Comparison of ENCODE assay signal across 33 cellular contexts in genomic region chr19:35928507-35928906, GRCh38. TPM values are rescaled to one million over a fixed set of nuclear protein-coding genes. Genes with fewer than 3 reads are reported as not detected.
DNase-seq lines count a peak whose midpoint lies in the region; ATAC-seq, FAIRE-seq and TF ChIP-seq lines count a peak whose summit lies in the region.
"Had no signal": no experiment of that assay in that cellular context is flagged by ENCODE, and none has a peak within 500 bp of the region (broad histone marks: within the 10 kb centered on the region; RNA-seq: fewer than 3 reads in every experiment).

No MANE protein-coding gene starts in this region.

- H3K4me1 ChIP-seq in kidney (ENCODE audit: control insufficient read depth in 1 of 2, insufficient read depth in 1 of 2, low read depth in 1 of 2, low read length in 2 of 2), result peaks cover 0 to 2% of the 10 kb centered on the region in 2 donors
- H3K4me1 ChIP-seq in thyroid gland, result peaks cover 0 to 7% of the 10 kb centered on the region in 2 donors
- H3K4me1 ChIP-seq: uterus had no signal

- peaks cover 4% of the 10 kb centered on the region for H3K36me3 Mint-ChIP-seq in activated naive CD8-positive, alpha-beta T cell
- H3K36me3 Mint-ChIP-seq in activated naive CD8-positive, alpha-beta T cell treated with anti-CD3 and anti-CD28 coated beads, Interleukin-2, amount 50 U/mL, for 24 hours (ENCODE audit: low read depth), result peaks cover 7% of the 10 kb centered on the region
- peaks cover 2% of the 10 kb centered on the region for H3K36me3 Mint-ChIP-seq in IgD-negative memory B cell

- H3K9me3 Mint-ChIP-seq in activated naive CD8-positive, alpha-beta T cell (ENCODE audit: low read depth), result peaks cover 12% of the 10 kb centered on the region
- peaks cover 13% of the 10 kb centered on the region for H3K9me3 Mint-ChIP-seq in activated naive CD8-positive, alpha-beta T cell treated with anti-CD3 and anti-CD28 coated beads, Interleukin-2, amount 50 U/mL, for 24 hours
- H3K9me3 Mint-ChIP-seq in IgD-negative memory B cell, result peaks cover 0 to 6% (median 3%) of the 10 kb centered on the region in 3 donors

- no peaks in the 10 kb centered on the region for H3K27me3 Mint-ChIP-seq in activated naive CD8-positive, alpha-beta T cell
- no peaks in the 10 kb centered on the region for H3K27me3 Mint-ChIP-seq in activated naive CD8-positive, alpha-beta T cell treated with anti-CD3 and anti-CD28 coated beads, Interleukin-2, amount 50 U/mL, for 24 hours
- no peaks in the 10 kb centered on the region for H3K27me3 Mint-ChIP-seq in IgD-negative memory B cell
- H3K27me3 Mint-ChIP-seq: activated CD4-positive, alpha-beta T cell treated with anti-CD3 and anti-CD28 coated beads for 36 hours; activated naive CD8-positive, alpha-beta T cell treated with anti-CD3 and anti-CD28 coated beads for 36 hours; T-helper 17 cell had no signal

- no peaks in the 10 kb centered on the region for H3K36me3 ChIP-seq in kidney (ENCODE audit: control insufficient read depth in 1 of 2, insufficient read depth in 2 of 2, low read length in 2 of 2)
- H3K36me3 ChIP-seq in thyroid gland, result no peaks in the 10 kb centered on the region
- H3K36me3 ChIP-seq: BE2C, uterus had no signal

- peaks cover 25% of the 10 kb centered on the region for H3K4me1 Mint-ChIP-seq in activated naive CD8-positive, alpha-beta T cell (ENCODE audit: low read depth)
- H3K4me1 Mint-ChIP-seq in activated naive CD8-positive, alpha-beta T cell treated with anti-CD3 and anti-CD28 coated beads, Interleukin-2, amount 50 U/mL, for 24 hours, result peaks cover 29% of the 10 kb centered on the region
- peaks cover 17 to 25% (median 21%) of the 10 kb centered on the region in 3 donors for H3K4me1 Mint-ChIP-seq in IgD-negative memory B cell

- no peak for TF ChIP-seq POLR2A in thyroid gland (IDR thresholded peaks at IDR 0.05)

- no peak for ATAC-seq in activated naive CD8-positive, alpha-beta T cell treated with anti-CD3 and anti-CD28 coated beads, Interleukin-2, amount 50 U/mL, for 24 hours
- ATAC-seq: activated CD4-positive, alpha-beta T cell treated with anti-CD3 and anti-CD28 coated beads for 36 hours; T-helper 17 cell had no signal

- H3K27ac Mint-ChIP-seq in activated naive CD8-positive, alpha-beta T cell, result peak overlapping the region; percentile 64
- no peak overlapping the region for H3K27ac Mint-ChIP-seq in activated naive CD8-positive, alpha-beta T cell treated with anti-CD3 and anti-CD28 coated beads, Interleukin-2, amount 50 U/mL, for 24 hours
- H3K27ac Mint-ChIP-seq in IgD-negative memory B cell, result peak overlapping the region; percentile 89 to 93 (median 92)
- H3K27ac Mint-ChIP-seq: activated CD4-positive, alpha-beta T cell treated with anti-CD3 and anti-CD28 coated beads for 36 hours; activated naive CD8-positive, alpha-beta T cell treated with anti-CD3 and anti-CD28 coated beads for 36 hours had no signal

- no peak overlapping the region for H3K9ac ChIP-seq in kidney (ENCODE audit: low read length in 2 of 2)

- no peaks in the 10 kb centered on the region for H3K27me3 ChIP-seq in thyroid gland
- H3K27me3 ChIP-seq: uterus had no signal

- no peak for FAIRE-seq in kidney (lab: Jason Lieb, UNC)
- FAIRE-seq: astrocyte, keratinocyte had no signal

- no peak overlapping the region for H3K27ac ChIP-seq in kidney (ENCODE audit: low read depth in 2 of 2, low read length in 2 of 2)
- no peak overlapping the region for H3K27ac ChIP-seq in thyroid gland
- H3K27ac ChIP-seq: uterus had no signal

- intact Hi-C loops in kidney (cut with DNase I), result no loop called here
- intact Hi-C loops in thyroid gland (cut with DNase I), result no loop called here

- H3K4me3 ChIP-seq in kidney (ENCODE audit: low read length in 2 of 2) (no peak overlapping the region), thyroid gland (replicated peaks in 1 of 3) (no peak overlapping the region)
- H3K4me3 ChIP-seq: smooth muscle cell, uterus had no signal

- TF ChIP-seq CTCF in kidney (IDR thresholded peaks at IDR 0.05; ENCODE audit: borderline replicate concordance, extremely low read depth, insufficient read depth), result no peak
- TF ChIP-seq CTCF in thyroid gland (IDR thresholded peaks at IDR 0.05), result no peak

- H3K4me3 Mint-ChIP-seq in activated naive CD8-positive, alpha-beta T cell, result no peak overlapping the region
- H3K4me3 Mint-ChIP-seq in activated naive CD8-positive, alpha-beta T cell treated with anti-CD3 and anti-CD28 coated beads, Interleukin-2, amount 50 U/mL, for 24 hours, result no peak overlapping the region
- H3K4me3 Mint-ChIP-seq in IgD-negative memory B cell, result peak overlapping the region; percentile 50 to 89 (median 84)
- H3K4me3 Mint-ChIP-seq: activated CD4-positive, alpha-beta T cell treated with anti-CD3 and anti-CD28 coated beads for 36 hours; activated naive CD8-positive, alpha-beta T cell treated with anti-CD3 and anti-CD28 coated beads for 36 hours had no signal

- DNase-seq in activated naive CD8-positive, alpha-beta T cell treated with anti-CD3 and anti-CD28 coated beads, Interleukin-2, amount 50 U/mL, for 24 hours, result no peak
- DNase-seq in kidney (peak; percentile 30), thyroid gland (peak; percentile 53 to 55), T-helper 1 cell (no peak), ureter (ENCODE audit: low spot score) (no peak)
- DNase-seq in activated effector memory CD4-positive, alpha-beta T cell treated with anti-CD3 and anti-CD28 coated beads, Interleukin-2, amount 50 U/mL, for 16 hours, result no peak
- DNase-seq: activated CD4-positive, alpha-beta T cell treated with anti-CD3 and anti-CD28 coated beads for 36 hours; activated naive CD8-positive, alpha-beta T cell treated with anti-CD3 and anti-CD28 coated beads for 36 hours; BE2C; caudate nucleus; dermis blood vessel endothelial cell; GOT3; KBM-7; MM.1S; NCI-H1436 treated with DMSO at 0.1 percent for 48 hours; NCI-H510A; nucleus accumbens; T-helper 17 cell; uterus had no signal

- WGBS in thyroid gland, 2 donors, result 38 to 52% methylated on average over 5 of the region's 5 CpGs

- H3K9me3 ChIP-seq in kidney (ENCODE audit: control insufficient read depth in 1 of 2, low read length in 2 of 2) (peaks cover 0 to 5% of the 10 kb centered on the region in 2 donors), thyroid gland (no peaks in the 10 kb centered on the region)
- H3K9me3 ChIP-seq: BE2C, uterus had no signal

RNA-seq across cellular contexts. Expression of gene LRFN3, which starts 7.7 kb away (rescaled TPM):
- 0.15 TPM for polyA plus RNA-seq in IgD-negative memory B cell
- 9.4 TPM for total RNA-seq in kidney
- 8.2 TPM for polyA plus RNA-seq in kidney (ENCODE audit: insufficient read depth, low read depth, low replicate concordance)
- total RNA-seq in thyroid gland, result 10 to 100 TPM in 3 of 4 donors, 1 to 10 TPM in 1; 7.1 to 15.5 (median 11.1) TPM
- 9.6 TPM for total RNA-seq in ureter

RNA-seq across cellular contexts. Expression of gene TYROBP, which starts 20.4 kb away (rescaled TPM):
- polyA plus RNA-seq in IgD-negative memory B cell (13.7 TPM), kidney (ENCODE audit: insufficient read depth, low read depth, low replicate concordance) (64.2 TPM)
- total RNA-seq in kidney (77.6 TPM), thyroid gland (10 to 100 TPM; 10.1 to 80.4 (median 27.5) TPM), ureter (18.7 TPM)
- total RNA-seq: A673; activated CD4-positive, alpha-beta T cell treated with anti-CD3 and anti-CD28 coated beads for 36 hours; activated naive CD8-positive, alpha-beta T cell treated with anti-CD3 and anti-CD28 coated beads for 36 hours; astrocyte; dermis blood vessel endothelial cell; G401; glomerular endothelial cell; HT-29; lung microvascular endothelial cell; pulmonary artery endothelial cell; RPMI7951; SK-MEL-5; smooth muscle cell had no signal
- polyA plus RNA-seq: keratinocyte, smooth muscle cell had no signal

RNA-seq across cellular contexts. Expression of gene HCST, which starts 26.2 kb away (rescaled TPM):
- polyA plus RNA-seq in IgD-negative memory B cell (118 TPM), kidney (ENCODE audit: insufficient read depth, low read depth, low replicate concordance) (10.6 TPM)
- total RNA-seq in kidney (16.7 TPM), thyroid gland (1 to 10 TPM in 2 of 4 donors, not detected in 2; 1.4 to 4.4 TPM), ureter (6.8 TPM)
- total RNA-seq: dermis blood vessel endothelial cell, G401, glomerular endothelial cell, HT-29, pulmonary artery endothelial cell, SK-MEL-5, temporal lobe had no signal

RNA-seq across cellular contexts. Expression of gene NFKBID, which starts 28.2 kb away (rescaled TPM):
- polyA plus RNA-seq in IgD-negative memory B cell (28.6 TPM), kidney (ENCODE audit: insufficient read depth, low read depth, low replicate concordance) (1.9 TPM)
- total RNA-seq in kidney (23.9 TPM), thyroid gland (10 to 100 TPM in 3 of 4 donors, 1 to 10 TPM in 1; 7.0 to 56.7 (median 16.9) TPM), ureter (14.1 TPM)

Comparison
In these comparisons a context has a peak if more than half of its experiments do, and no peak if none do; other contexts are left out.
1. H3K4me3 Mint-ChIP-seq: peak in IgD-negative memory B cell (4 of 4); none in activated naive CD8-positive, alpha-beta T cell (single experiment) and activated naive CD8-positive, alpha-beta T cell treated with anti-CD3 and anti-CD28 coated beads, Interleukin-2, amount 50 U/mL, for 24 hours (single experiment).
2. DNase-seq: peak in kidney (single experiment) and thyroid gland (2 of 2); none in activated naive CD8-positive, alpha-beta T cell treated with anti-CD3 and anti-CD28 coated beads, Interleukin-2, amount 50 U/mL, for 24 hours (single experiment), activated effector memory CD4-positive, alpha-beta T cell treated with anti-CD3 and anti-CD28 coated beads, Interleukin-2, amount 50 U/mL, for 16 hours (single experiment), T-helper 1 cell (0 of 5) and ureter (single experiment).